In the genomic region with DNA sequence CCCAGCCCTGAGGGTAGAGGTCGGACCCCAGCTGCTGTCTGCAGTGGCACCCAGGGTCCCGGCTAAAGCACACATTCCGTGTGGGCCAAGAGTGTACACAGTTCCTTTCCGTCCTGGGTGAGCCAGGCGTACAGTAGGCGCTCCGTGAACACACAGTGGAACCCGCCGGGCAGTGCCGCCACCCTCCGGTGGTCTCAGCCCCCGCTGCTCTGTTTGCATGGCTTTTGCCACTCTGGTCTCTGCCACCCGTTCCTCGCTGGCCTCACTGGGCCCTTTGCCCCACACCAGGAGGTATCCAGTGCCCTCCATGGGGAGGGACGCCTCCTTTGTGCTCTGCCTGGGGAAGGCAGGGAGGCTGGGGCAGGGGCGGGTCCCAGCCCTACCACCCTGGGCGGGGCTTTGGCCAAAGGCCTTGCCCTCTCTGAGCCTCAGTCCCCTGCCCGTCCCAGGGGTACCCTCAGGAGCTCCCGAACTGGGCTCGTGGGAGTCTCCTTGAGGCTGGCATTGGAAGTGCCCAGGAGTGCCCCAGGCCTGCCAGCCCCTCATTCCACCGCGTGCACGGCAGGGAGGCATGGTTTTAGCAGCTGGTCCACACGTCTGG, we compare ENCODE assay signal across 2 cellular contexts.
TF ChIP-seq lines count a peak whose summit lies in the region.

No MANE protein-coding gene starts in this region.

TF ChIP-seq in HCT116, 20 proteins besides CTCF, POLR2A, EP300 and RAD21:
- TF ChIP-seq CBX3 (IDR thresholded peaks at IDR 0.05; ENCODE audit: low read depth) (no peak), ZNF274 (IDR thresholded peaks at IDR 0.05; ENCODE audit: low read depth, low read length) (no peak), FOSL1 (IDR thresholded peaks at IDR 0.05; ENCODE audit: low read depth) (no peak), ELF1 (IDR thresholded peaks at IDR 0.05; ENCODE audit: borderline replicate concordance, low read depth) (no peak), ZFX (IDR thresholded peaks at IDR 0.05) (no peak), JUND (IDR thresholded peaks at IDR 0.05) (no peak), CEBPB (IDR thresholded peaks at IDR 0.05; ENCODE audit: low read depth) (no peak), TCF7L2 (IDR thresholded peaks at IDR 0.05; ENCODE audit: borderline replicate concordance, extremely low read depth, insufficient read depth, insufficient read length) (no peak)
- TF ChIP-seq, protein P1, sequence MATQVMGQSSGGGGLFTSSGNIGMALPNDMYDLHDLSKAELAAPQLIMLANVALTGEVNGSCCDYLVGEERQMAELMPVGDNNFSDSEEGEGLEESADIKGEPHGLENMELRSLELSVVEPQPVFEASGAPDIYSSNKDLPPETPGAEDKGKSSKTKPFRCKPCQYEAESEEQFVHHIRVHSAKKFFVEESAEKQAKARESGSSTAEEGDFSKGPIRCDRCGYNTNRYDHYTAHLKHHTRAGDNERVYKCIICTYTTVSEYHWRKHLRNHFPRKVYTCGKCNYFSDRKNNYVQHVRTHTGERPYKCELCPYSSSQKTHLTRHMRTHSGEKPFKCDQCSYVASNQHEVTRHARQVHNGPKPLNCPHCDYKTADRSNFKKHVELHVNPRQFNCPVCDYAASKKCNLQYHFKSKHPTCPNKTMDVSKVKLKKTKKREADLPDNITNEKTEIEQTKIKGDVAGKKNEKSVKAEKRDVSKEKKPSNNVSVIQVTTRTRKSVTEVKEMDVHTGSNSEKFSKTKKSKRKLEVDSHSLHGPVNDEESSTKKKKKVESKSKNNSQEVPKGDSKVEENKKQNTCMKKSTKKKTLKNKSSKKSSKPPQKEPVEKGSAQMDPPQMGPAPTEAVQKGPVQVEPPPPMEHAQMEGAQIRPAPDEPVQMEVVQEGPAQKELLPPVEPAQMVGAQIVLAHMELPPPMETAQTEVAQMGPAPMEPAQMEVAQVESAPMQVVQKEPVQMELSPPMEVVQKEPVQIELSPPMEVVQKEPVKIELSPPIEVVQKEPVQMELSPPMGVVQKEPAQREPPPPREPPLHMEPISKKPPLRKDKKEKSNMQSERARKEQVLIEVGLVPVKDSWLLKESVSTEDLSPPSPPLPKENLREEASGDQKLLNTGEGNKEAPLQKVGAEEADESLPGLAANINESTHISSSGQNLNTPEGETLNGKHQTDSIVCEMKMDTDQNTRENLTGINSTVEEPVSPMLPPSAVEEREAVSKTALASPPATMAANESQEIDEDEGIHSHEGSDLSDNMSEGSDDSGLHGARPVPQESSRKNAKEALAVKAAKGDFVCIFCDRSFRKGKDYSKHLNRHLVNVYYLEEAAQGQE (IDR thresholded peaks at IDR 0.05; ENCODE audit: low read depth): no peak
- TF ChIP-seq, protein P2, sequence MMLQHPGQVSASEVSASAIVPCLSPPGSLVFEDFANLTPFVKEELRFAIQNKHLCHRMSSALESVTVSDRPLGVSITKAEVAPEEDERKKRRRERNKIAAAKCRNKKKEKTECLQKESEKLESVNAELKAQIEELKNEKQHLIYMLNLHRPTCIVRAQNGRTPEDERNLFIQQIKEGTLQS (IDR thresholded peaks at IDR 0.05): no peak
- TF ChIP-seq, protein P3, sequence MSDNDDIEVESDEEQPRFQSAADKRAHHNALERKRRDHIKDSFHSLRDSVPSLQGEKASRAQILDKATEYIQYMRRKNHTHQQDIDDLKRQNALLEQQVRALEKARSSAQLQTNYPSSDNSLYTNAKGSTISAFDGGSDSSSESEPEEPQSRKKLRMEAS (IDR thresholded peaks at IDR 0.05): no peak
- TF ChIP-seq, protein P4, sequence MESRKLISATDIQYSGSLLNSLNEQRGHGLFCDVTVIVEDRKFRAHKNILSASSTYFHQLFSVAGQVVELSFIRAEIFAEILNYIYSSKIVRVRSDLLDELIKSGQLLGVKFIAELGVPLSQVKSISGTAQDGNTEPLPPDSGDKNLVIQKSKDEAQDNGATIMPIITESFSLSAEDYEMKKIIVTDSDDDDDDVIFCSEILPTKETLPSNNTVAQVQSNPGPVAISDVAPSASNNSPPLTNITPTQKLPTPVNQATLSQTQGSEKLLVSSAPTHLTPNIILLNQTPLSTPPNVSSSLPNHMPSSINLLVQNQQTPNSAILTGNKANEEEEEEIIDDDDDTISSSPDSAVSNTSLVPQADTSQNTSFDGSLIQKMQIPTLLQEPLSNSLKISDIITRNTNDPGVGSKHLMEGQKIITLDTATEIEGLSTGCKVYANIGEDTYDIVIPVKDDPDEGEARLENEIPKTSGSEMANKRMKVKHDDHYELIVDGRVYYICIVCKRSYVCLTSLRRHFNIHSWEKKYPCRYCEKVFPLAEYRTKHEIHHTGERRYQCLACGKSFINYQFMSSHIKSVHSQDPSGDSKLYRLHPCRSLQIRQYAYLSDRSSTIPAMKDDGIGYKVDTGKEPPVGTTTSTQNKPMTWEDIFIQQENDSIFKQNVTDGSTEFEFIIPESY (IDR thresholded peaks at IDR 0.05; ENCODE audit: extremely low read depth, insufficient replicate concordance, low read length): no peak

TF ChIP-seq in GM12878, 131 proteins besides CTCF, POLR2A, EP300 and RAD21:
- TF ChIP-seq ZZZ3 (IDR thresholded peaks at IDR 0.05; ENCODE audit: control insufficient read depth, insufficient read length, low read depth) (no peak), BCL11A (IDR thresholded peaks at IDR 0.05; ENCODE audit: low read depth, low read length) (no peak), ATF7 (IDR thresholded peaks at IDR 0.05; ENCODE audit: low read depth) (no peak), SUPT20H (IDR thresholded peaks at IDR 0.05; ENCODE audit: borderline replicate concordance, control insufficient read depth, low read depth, low read length) (no peak), SIX5 (IDR thresholded peaks at IDR 0.05; ENCODE audit: low read depth, low read length, severe bottlenecking) (no peak), TAF1 (IDR thresholded peaks at IDR 0.05; ENCODE audit: borderline replicate concordance, low read depth, low read length) (no peak), SRF (IDR thresholded peaks at IDR 0.05; ENCODE audit: low read depth in 2 of 2, low read length in 2 of 2) (no peak), POLR2AphosphoS5 (IDR thresholded peaks at IDR 0.05; ENCODE audit: low read length) (no peak), TBL1XR1 (IDR thresholded peaks at IDR 0.05; ENCODE audit: low read depth, low read length) (no peak), HDGF (IDR thresholded peaks at IDR 0.05) (no peak), SIN3A (IDR thresholded peaks at IDR 0.05; ENCODE audit: low read depth, low read length) (no peak), ZNF24 (IDR thresholded peaks at IDR 0.05) (no peak), SMC3 (IDR thresholded peaks at IDR 0.05; ENCODE audit: borderline replicate concordance, low read length) (no peak), ZNF217 (IDR thresholded peaks at IDR 0.05) (no peak), BMI1 (IDR thresholded peaks at IDR 0.05; ENCODE audit: borderline replicate concordance) (no peak)
- TF ChIP-seq, protein P5, sequence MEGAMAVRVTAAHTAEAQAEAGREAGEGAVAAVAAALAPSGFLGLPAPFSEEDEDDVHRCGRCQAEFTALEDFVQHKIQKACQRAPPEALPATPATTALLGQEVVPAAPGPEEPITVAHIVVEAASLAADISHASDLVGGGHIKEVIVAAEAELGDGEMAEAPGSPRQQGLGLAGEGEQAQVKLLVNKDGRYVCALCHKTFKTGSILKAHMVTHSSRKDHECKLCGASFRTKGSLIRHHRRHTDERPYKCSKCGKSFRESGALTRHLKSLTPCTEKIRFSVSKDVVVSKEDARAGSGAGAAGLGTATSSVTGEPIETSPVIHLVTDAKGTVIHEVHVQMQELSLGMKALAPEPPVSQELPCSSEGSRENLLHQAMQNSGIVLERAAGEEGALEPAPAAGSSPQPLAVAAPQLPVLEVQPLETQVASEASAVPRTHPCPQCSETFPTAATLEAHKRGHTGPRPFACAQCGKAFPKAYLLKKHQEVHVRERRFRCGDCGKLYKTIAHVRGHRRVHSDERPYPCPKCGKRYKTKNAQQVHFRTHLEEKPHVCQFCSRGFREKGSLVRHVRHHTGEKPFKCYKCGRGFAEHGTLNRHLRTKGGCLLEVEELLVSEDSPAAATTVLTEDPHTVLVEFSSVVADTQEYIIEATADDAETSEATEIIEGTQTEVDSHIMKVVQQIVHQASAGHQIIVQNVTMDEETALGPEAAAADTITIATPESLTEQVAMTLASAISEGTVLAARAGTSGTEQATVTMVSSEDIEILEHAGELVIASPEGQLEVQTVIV (IDR thresholded peaks at IDR 0.05; ENCODE audit: borderline replicate concordance, partially characterized antibody): no peak
- TF ChIP-seq, protein P6, sequence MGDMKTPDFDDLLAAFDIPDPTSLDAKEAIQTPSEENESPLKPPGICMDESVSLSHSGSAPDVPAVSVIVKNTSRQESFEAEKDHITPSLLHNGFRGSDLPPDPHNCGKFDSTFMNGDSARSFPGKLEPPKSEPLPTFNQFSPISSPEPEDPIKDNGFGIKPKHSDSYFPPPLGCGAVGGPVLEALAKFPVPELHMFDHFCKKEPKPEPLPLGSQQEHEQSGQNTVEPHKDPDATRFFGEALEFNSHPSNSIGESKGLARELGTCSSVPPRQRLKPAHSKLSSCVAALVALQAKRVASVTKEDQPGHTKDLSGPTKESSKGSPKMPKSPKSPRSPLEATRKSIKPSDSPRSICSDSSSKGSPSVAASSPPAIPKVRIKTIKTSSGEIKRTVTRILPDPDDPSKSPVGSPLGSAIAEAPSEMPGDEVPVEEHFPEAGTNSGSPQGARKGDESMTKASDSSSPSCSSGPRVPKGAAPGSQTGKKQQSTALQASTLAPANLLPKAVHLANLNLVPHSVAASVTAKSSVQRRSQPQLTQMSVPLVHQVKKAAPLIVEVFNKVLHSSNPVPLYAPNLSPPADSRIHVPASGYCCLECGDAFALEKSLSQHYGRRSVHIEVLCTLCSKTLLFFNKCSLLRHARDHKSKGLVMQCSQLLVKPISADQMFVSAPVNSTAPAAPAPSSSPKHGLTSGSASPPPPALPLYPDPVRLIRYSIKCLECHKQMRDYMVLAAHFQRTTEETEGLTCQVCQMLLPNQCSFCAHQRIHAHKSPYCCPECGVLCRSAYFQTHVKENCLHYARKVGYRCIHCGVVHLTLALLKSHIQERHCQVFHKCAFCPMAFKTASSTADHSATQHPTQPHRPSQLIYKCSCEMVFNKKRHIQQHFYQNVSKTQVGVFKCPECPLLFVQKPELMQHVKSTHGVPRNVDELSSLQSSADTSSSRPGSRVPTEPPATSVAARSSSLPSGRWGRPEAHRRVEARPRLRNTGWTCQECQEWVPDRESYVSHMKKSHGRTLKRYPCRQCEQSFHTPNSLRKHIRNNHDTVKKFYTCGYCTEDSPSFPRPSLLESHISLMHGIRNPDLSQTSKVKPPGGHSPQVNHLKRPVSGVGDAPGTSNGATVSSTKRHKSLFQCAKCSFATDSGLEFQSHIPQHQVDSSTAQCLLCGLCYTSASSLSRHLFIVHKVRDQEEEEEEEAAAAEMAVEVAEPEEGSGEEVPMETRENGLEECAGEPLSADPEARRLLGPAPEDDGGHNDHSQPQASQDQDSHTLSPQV (IDR thresholded peaks at IDR 0.05): no peak
- TF ChIP-seq, protein P7, sequence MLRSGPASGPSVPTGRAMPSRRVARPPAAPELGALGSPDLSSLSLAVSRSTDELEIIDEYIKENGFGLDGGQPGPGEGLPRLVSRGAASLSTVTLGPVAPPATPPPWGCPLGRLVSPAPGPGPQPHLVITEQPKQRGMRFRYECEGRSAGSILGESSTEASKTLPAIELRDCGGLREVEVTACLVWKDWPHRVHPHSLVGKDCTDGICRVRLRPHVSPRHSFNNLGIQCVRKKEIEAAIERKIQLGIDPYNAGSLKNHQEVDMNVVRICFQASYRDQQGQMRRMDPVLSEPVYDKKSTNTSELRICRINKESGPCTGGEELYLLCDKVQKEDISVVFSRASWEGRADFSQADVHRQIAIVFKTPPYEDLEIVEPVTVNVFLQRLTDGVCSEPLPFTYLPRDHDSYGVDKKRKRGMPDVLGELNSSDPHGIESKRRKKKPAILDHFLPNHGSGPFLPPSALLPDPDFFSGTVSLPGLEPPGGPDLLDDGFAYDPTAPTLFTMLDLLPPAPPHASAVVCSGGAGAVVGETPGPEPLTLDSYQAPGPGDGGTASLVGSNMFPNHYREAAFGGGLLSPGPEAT (IDR thresholded peaks at IDR 0.05; ENCODE audit: low read depth): no peak
- TF ChIP-seq, protein P8, sequence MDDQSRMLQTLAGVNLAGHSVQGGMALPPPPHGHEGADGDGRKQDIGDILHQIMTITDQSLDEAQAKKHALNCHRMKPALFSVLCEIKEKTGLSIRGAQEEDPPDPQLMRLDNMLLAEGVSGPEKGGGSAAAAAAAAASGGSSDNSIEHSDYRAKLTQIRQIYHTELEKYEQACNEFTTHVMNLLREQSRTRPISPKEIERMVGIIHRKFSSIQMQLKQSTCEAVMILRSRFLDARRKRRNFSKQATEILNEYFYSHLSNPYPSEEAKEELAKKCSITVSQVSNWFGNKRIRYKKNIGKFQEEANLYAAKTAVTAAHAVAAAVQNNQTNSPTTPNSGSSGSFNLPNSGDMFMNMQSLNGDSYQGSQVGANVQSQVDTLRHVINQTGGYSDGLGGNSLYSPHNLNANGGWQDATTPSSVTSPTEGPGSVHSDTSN (IDR thresholded peaks at IDR 0.05; ENCODE audit: insufficient replicate concordance, low read depth, low read length): no peak
- TF ChIP-seq, protein P9, sequence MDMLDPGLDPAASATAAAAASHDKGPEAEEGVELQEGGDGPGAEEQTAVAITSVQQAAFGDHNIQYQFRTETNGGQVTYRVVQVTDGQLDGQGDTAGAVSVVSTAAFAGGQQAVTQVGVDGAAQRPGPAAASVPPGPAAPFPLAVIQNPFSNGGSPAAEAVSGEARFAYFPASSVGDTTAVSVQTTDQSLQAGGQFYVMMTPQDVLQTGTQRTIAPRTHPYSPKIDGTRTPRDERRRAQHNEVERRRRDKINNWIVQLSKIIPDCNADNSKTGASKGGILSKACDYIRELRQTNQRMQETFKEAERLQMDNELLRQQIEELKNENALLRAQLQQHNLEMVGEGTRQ (IDR thresholded peaks at IDR 0.05; ENCODE audit: borderline replicate concordance, low read depth, low read length): no peak
TF ChIP-seq in GM12878: peak in this region for 0.
